ENCODE assay signal across 12 cellular contexts in genomic region chr6:36873115-36873514, GRCh38. TPM values are rescaled to one million over a fixed set of nuclear protein-coding genes. Genes with fewer than 3 reads are reported as not detected.
DNase-seq lines count a peak whose midpoint lies in the region; ATAC-seq and TF ChIP-seq lines count a peak whose summit lies in the region.
"Had no signal": no experiment of that assay in that cellular context is flagged by ENCODE, and none has a peak within 500 bp of the region (broad histone marks: within the 10 kb centered on the region; RNA-seq: fewer than 3 reads in every experiment).

No MANE protein-coding gene starts in this region.

- peak overlapping the region in 4 of 7 donors; percentile 22 to 98 (median 92) for H3K27ac Mint-ChIP-seq in CD4-positive, alpha-beta memory T cell
- no peak overlapping the region for H3K27ac Mint-ChIP-seq in activated CD8-positive, alpha-beta T cell treated with anti-CD3 and anti-CD28 coated beads for 36 hours
- H3K27ac Mint-ChIP-seq in mesothelial cell of epicardium: peak overlapping the region; percentile 100

- peaks cover 23% of the 10 kb centered on the region for H3K4me1 ChIP-seq in CD4-positive, alpha-beta memory T cell (ENCODE audit: insufficient read depth, low read length)

- no peaks in the 10 kb centered on the region for H3K27me3 ChIP-seq in CD4-positive, alpha-beta memory T cell (ENCODE audit: insufficient read depth, low read length)

- H3K36me3 Mint-ChIP-seq in CD4-positive, alpha-beta memory T cell: peaks cover 26 to 29% of the 10 kb centered on the region in 2 donors
- H3K36me3 Mint-ChIP-seq in activated CD8-positive, alpha-beta T cell treated with anti-CD3 and anti-CD28 coated beads for 36 hours (ENCODE audit: low read depth): peaks cover 48% of the 10 kb centered on the region
- peaks cover 10% of the 10 kb centered on the region for H3K36me3 Mint-ChIP-seq in mesothelial cell of epicardium

- DNase-seq in CD4-positive, alpha-beta memory T cell: no peak
- DNase-seq in HFF-Myc (ENCODE audit: extremely low read depth, low read depth) (no peak), mesothelial cell of epicardium (ENCODE audit: low spot score in 2 of 2, unreplicated experiment in 2 of 2) (no peak), NCI-H82 treated with DMSO at 0.1 percent for 48 hours (lab: John Stamatoyannopoulos, UW; ENCODE audit: unreplicated experiment) (no peak), RKO (ENCODE audit: low spot score) (no peak), posterior vena cava (ENCODE audit: low spot score) (no peak)
- no peak for DNase-seq in activated CD8-positive, alpha-beta T cell treated with anti-CD3 and anti-CD28 coated beads for 36 hours
- DNase-seq: activated gamma-delta T cell; effector CD4-positive, alpha-beta T cell; NCI-H526; T1000 had no signal

- CTCF ChIA-PET in CD4-positive, alpha-beta memory T cell (lab: Charles Lee; ENCODE audit: partially characterized antibody): interaction anchor here (1.2 to 5.3 kb wide), 7 partner anchors 8 to 337 kb away, joined by 3 to 88 read pairs (median 9); partner anchors contain the start of gene C6orf89
- CTCF ChIA-PET in activated CD8-positive, alpha-beta T cell treated with anti-CD3 and anti-CD28 coated beads for 36 hours (lab: Charles Lee): interaction anchor here (1.1 to 6.1 kb wide), 16 partner anchors 11 to 249 kb away, joined by 3 to 99 read pairs (median 4); partner anchors contain the start of genes C6orf89 and PI16

- H3K27me3 Mint-ChIP-seq in CD4-positive, alpha-beta memory T cell: peaks cover 0 to 1% of the 10 kb centered on the region in 2 donors
- peaks cover 3% of the 10 kb centered on the region for H3K27me3 Mint-ChIP-seq in activated CD8-positive, alpha-beta T cell treated with anti-CD3 and anti-CD28 coated beads for 36 hours
- H3K27me3 Mint-ChIP-seq in mesothelial cell of epicardium (ENCODE audit: low read depth): peaks cover 2% of the 10 kb centered on the region

- TF ChIP-seq CTCF in HFF-Myc (IDR thresholded peaks at IDR 0.05; ENCODE audit: low read depth, low read length, missing control alignments) (no peak), mesothelial cell of epicardium (IDR thresholded peaks at IDR 0.05; ENCODE audit: unreplicated experiment) (no peak)
- TF ChIP-seq CTCF in activated CD8-positive, alpha-beta T cell treated with anti-CD3 and anti-CD28 coated beads for 36 hours (IDR thresholded peaks at IDR 0.05): peak; percentile 10

- POLR2A ChIA-PET in CD4-positive, alpha-beta memory T cell (lab: Charles Lee; ENCODE audit: partially characterized antibody): interaction anchor here (0.6 to 4.5 kb wide), 6 partner anchors 9 to 560 kb away, joined by 3 to 69 read pairs (median 16); partner anchors contain the start of genes C6orf89, CMTR1 and MTCH1
- POLR2A ChIA-PET in activated CD8-positive, alpha-beta T cell treated with anti-CD3 and anti-CD28 coated beads for 36 hours (lab: Charles Lee): interaction anchor here (0.6 to 3.4 kb wide), 11 partner anchors 10 to 263 kb away, joined by 3 to 25 read pairs (median 6); partner anchors contain the start of gene C6orf89

- H3K27ac ChIP-seq in CD4-positive, alpha-beta memory T cell (ENCODE audit: low read depth, low read length): no peak overlapping the region

- no peak for ATAC-seq in activated CD8-positive, alpha-beta T cell treated with anti-CD3 and anti-CD28 coated beads for 36 hours
- no peak for ATAC-seq in GM19035 (IDR thresholded peaks at IDR 0.05; ENCODE audit: unreplicated experiment)

- peaks cover 23 to 39% (median 33%) of the 10 kb centered on the region in 4 donors for H3K4me1 Mint-ChIP-seq in CD4-positive, alpha-beta memory T cell
- H3K4me1 Mint-ChIP-seq in activated CD8-positive, alpha-beta T cell treated with anti-CD3 and anti-CD28 coated beads for 36 hours (ENCODE audit: low read depth): peaks cover 50% of the 10 kb centered on the region
- H3K4me1 Mint-ChIP-seq in mesothelial cell of epicardium: peaks cover 20% of the 10 kb centered on the region

- H3K4me3 ChIP-seq in CD4-positive, alpha-beta memory T cell (ENCODE audit: low read length in 2 of 2): no peak overlapping the region
- peak overlapping the region; percentile 73; the same call in 1 of the 2 replicates for H3K4me3 ChIP-seq in HFF-Myc (replicated peaks; ENCODE audit: low read depth, low read length)

- intact Hi-C loops in CD4-positive, alpha-beta memory T cell (cut with micrococcal nuclease): no loop called here
- intact Hi-C loops in activated CD8-positive, alpha-beta T cell treated with anti-CD3 and anti-CD28 coated beads for 36 hours (cut with micrococcal nuclease): no loop called here
- intact Hi-C loops in posterior vena cava (cut with DNase I): no loop called here

- no peaks in the 10 kb centered on the region for H3K9me3 ChIP-seq in CD4-positive, alpha-beta memory T cell (ENCODE audit: control insufficient read depth in 1 of 2, low read length in 2 of 2)

- peaks cover 0 to 2% (median 0%) of the 10 kb centered on the region in 8 donors for H3K9me3 Mint-ChIP-seq in CD4-positive, alpha-beta memory T cell
- no peaks in the 10 kb centered on the region for H3K9me3 Mint-ChIP-seq in activated CD8-positive, alpha-beta T cell treated with anti-CD3 and anti-CD28 coated beads for 36 hours
- H3K9me3 Mint-ChIP-seq in mesothelial cell of epicardium: no peaks in the 10 kb centered on the region

- H3K36me3 ChIP-seq in CD4-positive, alpha-beta memory T cell (ENCODE audit: insufficient read depth, low read length): no peaks in the 10 kb centered on the region

- H3K4me3 Mint-ChIP-seq in CD4-positive, alpha-beta memory T cell: peak overlapping the region in 7 of 8 donors; percentile 95 to 100 (median 98)
- H3K4me3 Mint-ChIP-seq in activated CD8-positive, alpha-beta T cell treated with anti-CD3 and anti-CD28 coated beads for 36 hours: peak overlapping the region; percentile 99
- peak overlapping the region; percentile 98 for H3K4me3 Mint-ChIP-seq in mesothelial cell of epicardium

RNA-seq across cellular contexts. Expression of gene PPIL1, which starts 1.5 kb away (rescaled TPM):
- 1 to 10 TPM; 8.4 to 9.2 TPM for total RNA-seq in CD4-positive, alpha-beta memory T cell
- 10 to 100 TPM; 18.6 to 19.7 TPM for polyA plus RNA-seq in CD4-positive, alpha-beta memory T cell
- total RNA-seq in activated CD8-positive, alpha-beta T cell treated with anti-CD3 and anti-CD28 coated beads for 36 hours: 10 to 100 TPM; 34.5 to 35.6 TPM
- total RNA-seq in mesothelial cell of epicardium (32.7 to 34.3 TPM (median 34.2 TPM) in 3 replicates), posterior vena cava (10 to 100 TPM; 18.3 to 20.3 TPM)

RNA-seq across cellular contexts. Expression of gene C6orf89, which starts 12.6 kb away (rescaled TPM):
- total RNA-seq in CD4-positive, alpha-beta memory T cell: 10 to 100 TPM; 53.0 to 56.0 TPM
- 10 to 100 TPM; 35.4 to 52.8 TPM for polyA plus RNA-seq in CD4-positive, alpha-beta memory T cell
- total RNA-seq in activated CD8-positive, alpha-beta T cell treated with anti-CD3 and anti-CD28 coated beads for 36 hours: 10 to 100 TPM; 24.7 to 29.8 TPM
- total RNA-seq in mesothelial cell of epicardium (39.1 to 42.0 TPM (median 39.7 TPM) in 3 replicates), posterior vena cava (10 to 100 TPM; 56.5 to 59.9 TPM)

RNA-seq across cellular contexts. Expression of gene CPNE5, which starts 33.9 kb away (rescaled TPM):
- under 1 TPM; 0.47 to 0.70 TPM for total RNA-seq in CD4-positive, alpha-beta memory T cell
- polyA plus RNA-seq in CD4-positive, alpha-beta memory T cell: 1 to 10 TPM; 1.9 to 2.7 TPM
- 1 to 10 TPM in 1 of 2 experiments, under 1 TPM in 1; 0.69 to 1.2 TPM for total RNA-seq in activated CD8-positive, alpha-beta T cell treated with anti-CD3 and anti-CD28 coated beads for 36 hours
- total RNA-seq in mesothelial cell of epicardium (0.51 to 1.7 TPM (median 1.2 TPM) in 3 replicates), posterior vena cava (1 to 10 TPM; 5.2 to 5.4 TPM)
